ENCODE assay signal across 10 cellular contexts in genomic region chr17:76586741-76587487, GRCh38. TPM values are rescaled to one million over a fixed set of nuclear protein-coding genes. Genes with fewer than 3 reads are reported as not detected.
DNase-seq lines count a peak whose midpoint lies in the region; ATAC-seq and TF ChIP-seq lines count a peak whose summit lies in the region.
"Had no signal": no experiment of that assay in that cellular context is flagged by ENCODE, and none has a peak within 500 bp of the region (broad histone marks: within the 10 kb centered on the region; RNA-seq: fewer than 3 reads in every experiment).

No MANE protein-coding gene starts in this region.

- H3K27me3 Mint-ChIP-seq in CD4-positive, alpha-beta memory T cell, result peaks cover 25 to 31% of the 10 kb centered on the region in 2 donors

- no peaks in the 10 kb centered on the region for H3K36me3 ChIP-seq in CD4-positive, alpha-beta memory T cell (ENCODE audit: insufficient read depth, low read length)
- H3K36me3 ChIP-seq in HEK293 (ENCODE audit: control insufficient read depth in 2 of 2, insufficient read depth in 1 of 2, low read length in 2 of 2), result no peaks in the 10 kb centered on the region
- H3K36me3 ChIP-seq: gastrocnemius medialis had no signal

- H3K4me3 ChIP-seq in CD4-positive, alpha-beta memory T cell (ENCODE audit: low read length in 2 of 2), result no peak overlapping the region
- no peak overlapping the region for H3K4me3 ChIP-seq in HEK293 (ENCODE audit: low read depth, low read length)

- H3K36me3 Mint-ChIP-seq in CD4-positive, alpha-beta memory T cell, result no peaks in the 10 kb centered on the region

- H3K27me3 ChIP-seq in CD4-positive, alpha-beta memory T cell (ENCODE audit: insufficient read depth, low read length), result peaks cover 12% of the 10 kb centered on the region

- peak overlapping the region in 2 of 7 donors; percentile 33 to 40 for H3K27ac Mint-ChIP-seq in CD4-positive, alpha-beta memory T cell

- CTCF ChIA-PET in CD4-positive, alpha-beta memory T cell (lab: Charles Lee; ENCODE audit: partially characterized antibody), result interaction anchor here (1.0 to 4.8 kb wide), 10 partner anchors 20 to 127 kb away, joined by 3 to 67 read pairs (median 4); no protein-coding TSS in a partner anchor
- CTCF ChIA-PET in HEK293 (lab: Yijun Ruan, JAX), result interaction anchor here (0.6 to 2.4 kb wide), 7 partner anchors 14 to 752 kb away, joined by 3 to 10 read pairs (median 6); no protein-coding TSS in a partner anchor

- H3K27ac ChIP-seq in CD4-positive, alpha-beta memory T cell (ENCODE audit: low read depth, low read length), result no peak overlapping the region
- no peak overlapping the region; the same call in 1 of the 2 replicates for H3K27ac ChIP-seq in HEK293 (ENCODE audit: extremely low read depth, low read depth, low read length)

- no peak for TF ChIP-seq CTCF in HEK293 (tag by site-specific recombination; IDR thresholded peaks at IDR 0.05)

- intact Hi-C loops in CD4-positive, alpha-beta memory T cell (cut with micrococcal nuclease), result loop anchor here (1.0 to 2.0 kb wide), 2 partner anchors 28 to 64 kb away; no protein-coding TSS in a partner anchor

- H3K4me3 Mint-ChIP-seq in CD4-positive, alpha-beta memory T cell, result peak overlapping the region; percentile 15 to 74 (median 59)

- peaks cover 16% of the 10 kb centered on the region for H3K4me1 ChIP-seq in CD4-positive, alpha-beta memory T cell (ENCODE audit: insufficient read depth, low read length)
- 0 out of 2 replicates have a peak, but pooled peaks cover 3% of the 10 kb centered on the region for H3K4me1 ChIP-seq in HEK293 (ENCODE audit: control insufficient read depth, insufficient read depth, low read length)

- H3K4me1 Mint-ChIP-seq in CD4-positive, alpha-beta memory T cell, result peaks cover 5 to 25% (median 11%) of the 10 kb centered on the region in 4 donors

- no peak for DNase-seq in CD4-positive, alpha-beta memory T cell
- peak; percentile 78 for DNase-seq in SHP77 treated with DMSO at 0.1 percent for 48 hours (lab: John Stamatoyannopoulos, UW)
- peak; percentile 76 for DNase-seq in left kidney (ENCODE audit: low read depth, low spot score)
- no peak for DNase-seq in effector CD8-positive, alpha-beta T cell (lab: John Stamatoyannopoulos, UW)
- no peak for DNase-seq in activated CD4-positive, CD25-positive, alpha-beta regulatory T cell (lab: John Stamatoyannopoulos, UW)
- DNase-seq: stimulated activated CD4-positive, alpha-beta T cell treated with anti-CD3 and anti-CD28 coated beads, Interleukin-12 subunit alpha, Interleukin-12 subunit beta, amount 100 ng/mL, for 4 hours had no signal

- ATAC-seq in HG03196 (IDR thresholded peaks at IDR 0.05; ENCODE audit: unreplicated experiment), result no peak
- no peak for ATAC-seq in HG03095 (IDR thresholded peaks at IDR 0.05; ENCODE audit: unreplicated experiment)

- peaks cover 0 to 4% (median 2%) of the 10 kb centered on the region in 8 donors for H3K9me3 Mint-ChIP-seq in CD4-positive, alpha-beta memory T cell

- H3K9me3 ChIP-seq in CD4-positive, alpha-beta memory T cell (ENCODE audit: control insufficient read depth in 1 of 2, low read length in 2 of 2), result no peaks in the 10 kb centered on the region
- no peaks in the 10 kb centered on the region for H3K9me3 ChIP-seq in HEK293 (ENCODE audit: control insufficient read depth, insufficient read depth, low read depth, low read length)
- H3K9me3 ChIP-seq: gastrocnemius medialis had no signal

- POLR2A ChIA-PET in CD4-positive, alpha-beta memory T cell (lab: Charles Lee; ENCODE audit: partially characterized antibody), result interaction anchor here (0.5 to 4.5 kb wide), 8 partner anchors 9 to 1565 kb away, joined by 3 to 76 read pairs (median 3); no protein-coding TSS in a partner anchor
- POLR2A ChIA-PET in HEK293 (lab: Yijun Ruan, JAX), result interaction anchor here (0.6 to 2.0 kb wide), 6 partner anchors 13 to 89 kb away, joined by 4 to 15 read pairs (median 6); no protein-coding TSS in a partner anchor

TF ChIP-seq in HEK293, 187 proteins besides CTCF, POLR2A, EP300 and RAD21 (continues in another document):
- TF ChIP-seq ZNF561 (tag by site-specific recombination; IDR thresholded peaks at IDR 0.05; ENCODE audit: borderline replicate concordance), result peak; percentile 58; the same call in 1 of the 2 replicates
- no peak for TF ChIP-seq SALL2 (tag by site-specific recombination; IDR thresholded peaks at IDR 0.05; ENCODE audit: borderline replicate concordance)
- no peak for TF ChIP-seq GLI2 (tag by site-specific recombination; IDR thresholded peaks at IDR 0.05; ENCODE audit: borderline replicate concordance, low read depth)
- peak; percentile 40; the same call in 1 of the 2 replicates for TF ChIP-seq ZNF610 (tag by site-specific recombination; IDR thresholded peaks at IDR 0.05; ENCODE audit: borderline replicate concordance)
- TF ChIP-seq KLF9 (tag by site-specific recombination; IDR thresholded peaks at IDR 0.05; ENCODE audit: low read depth), result peak; percentile 75
- 0 out of 2 replicates have a peak, but pooled peaks have one; percentile 53 for TF ChIP-seq ZSCAN23 (tag by site-specific recombination; IDR thresholded peaks at IDR 0.05)
- TF ChIP-seq ZNF2 (tag by site-specific recombination; IDR thresholded peaks at IDR 0.05), result 0 out of 2 replicates have a peak, but pooled peaks have one; percentile 67
- 0 out of 2 replicates have a peak, but pooled peaks have one; percentile 20 for TF ChIP-seq GFI1B (tag by site-specific recombination; IDR thresholded peaks at IDR 0.05)
- TF ChIP-seq, protein P1, sequence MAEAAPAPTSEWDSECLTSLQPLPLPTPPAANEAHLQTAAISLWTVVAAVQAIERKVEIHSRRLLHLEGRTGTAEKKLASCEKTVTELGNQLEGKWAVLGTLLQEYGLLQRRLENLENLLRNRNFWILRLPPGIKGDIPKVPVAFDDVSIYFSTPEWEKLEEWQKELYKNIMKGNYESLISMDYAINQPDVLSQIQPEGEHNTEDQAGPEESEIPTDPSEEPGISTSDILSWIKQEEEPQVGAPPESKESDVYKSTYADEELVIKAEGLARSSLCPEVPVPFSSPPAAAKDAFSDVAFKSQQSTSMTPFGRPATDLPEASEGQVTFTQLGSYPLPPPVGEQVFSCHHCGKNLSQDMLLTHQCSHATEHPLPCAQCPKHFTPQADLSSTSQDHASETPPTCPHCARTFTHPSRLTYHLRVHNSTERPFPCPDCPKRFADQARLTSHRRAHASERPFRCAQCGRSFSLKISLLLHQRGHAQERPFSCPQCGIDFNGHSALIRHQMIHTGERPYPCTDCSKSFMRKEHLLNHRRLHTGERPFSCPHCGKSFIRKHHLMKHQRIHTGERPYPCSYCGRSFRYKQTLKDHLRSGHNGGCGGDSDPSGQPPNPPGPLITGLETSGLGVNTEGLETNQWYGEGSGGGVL (tag by site-specific recombination; IDR thresholded peaks at IDR 0.05), result peak; percentile 29
- no peak for TF ChIP-seq ZNF544 (tag by site-specific recombination; IDR thresholded peaks at IDR 0.05)
- peak; percentile 57; the same call in 1 of the 2 replicates for TF ChIP-seq ZNF121 (tag by site-specific recombination; IDR thresholded peaks at IDR 0.05)
- TF ChIP-seq ZNF211 (tag by site-specific recombination; IDR thresholded peaks at IDR 0.05; ENCODE audit: low read depth), result no peak
- peak; percentile 52 for TF ChIP-seq SP2 (tag by site-specific recombination; IDR thresholded peaks at IDR 0.05)
- peak; percentile 100 for TF ChIP-seq SCRT1 (tag by site-specific recombination; IDR thresholded peaks at IDR 0.05; ENCODE audit: borderline replicate concordance)
- no peak for TF ChIP-seq ZNF768 (tag by site-specific recombination; IDR thresholded peaks at IDR 0.05)
- TF ChIP-seq ZNF24 (tag by site-specific recombination; IDR thresholded peaks at IDR 0.05), result peak; percentile 86
- no peak for TF ChIP-seq ZFHX2 (tag by site-specific recombination; conservative IDR thresholded peaks at IDR 0.05)
- no peak for TF ChIP-seq HOXC10 (CRISPR knock-in tag; IDR thresholded peaks at IDR 0.05)
- no peak for TF ChIP-seq YY2 (tag by site-specific recombination; IDR thresholded peaks at IDR 0.05)
- no peak for TF ChIP-seq ZNF623 (tag by site-specific recombination; IDR thresholded peaks at IDR 0.05)
- no peak for TF ChIP-seq RBAK (tag by site-specific recombination; IDR thresholded peaks at IDR 0.05)
- TF ChIP-seq PRDM4 (tag by site-specific recombination; IDR thresholded peaks at IDR 0.05), result no peak
- TF ChIP-seq ZNF10 (tag by site-specific recombination; IDR thresholded peaks at IDR 0.05), result no peak

RNA-seq across cellular contexts. Expression of gene ST6GALNAC2, which starts 1.3 kb away (rescaled TPM):
- 1 to 10 TPM; 3.3 to 3.6 TPM for total RNA-seq in CD4-positive, alpha-beta memory T cell
- 1 to 10 TPM in 1 of 2 donors, under 1 TPM in 1; 0.95 to 2.4 TPM for polyA plus RNA-seq in CD4-positive, alpha-beta memory T cell

RNA-seq across cellular contexts. Expression of gene PRCD, which starts 47.1 kb away (rescaled TPM):
- total RNA-seq in CD4-positive, alpha-beta memory T cell, result not detected
- not detected for polyA plus RNA-seq in CD4-positive, alpha-beta memory T cell

RNA-seq across cellular contexts. Expression of gene CYGB, which starts 49.4 kb away (rescaled TPM):
- not detected for total RNA-seq in CD4-positive, alpha-beta memory T cell
- polyA plus RNA-seq in CD4-positive, alpha-beta memory T cell, result not detected

RNA-seq across cellular contexts. Expression of gene ST6GALNAC1, which starts 56.6 kb away (rescaled TPM):
- total RNA-seq in CD4-positive, alpha-beta memory T cell, result 10 to 100 TPM; 12.7 to 14.6 TPM
- 10 to 100 TPM; 14.3 to 45.8 TPM for polyA plus RNA-seq in CD4-positive, alpha-beta memory T cell

Comparison
In these comparisons a context has a peak if more than half of its experiments do, and no peak if none do; other contexts are left out.
1. DNase-seq: peak in SHP77 treated with DMSO at 0.1 percent for 48 hours (single experiment) and left kidney (single experiment); none in CD4-positive, alpha-beta memory T cell (0 of 5), effector CD8-positive, alpha-beta T cell (single experiment) and activated CD4-positive, CD25-positive, alpha-beta regulatory T cell (0 of 4).